ENCODE assay signal across 38 cellular contexts in the genomic region with DNA sequence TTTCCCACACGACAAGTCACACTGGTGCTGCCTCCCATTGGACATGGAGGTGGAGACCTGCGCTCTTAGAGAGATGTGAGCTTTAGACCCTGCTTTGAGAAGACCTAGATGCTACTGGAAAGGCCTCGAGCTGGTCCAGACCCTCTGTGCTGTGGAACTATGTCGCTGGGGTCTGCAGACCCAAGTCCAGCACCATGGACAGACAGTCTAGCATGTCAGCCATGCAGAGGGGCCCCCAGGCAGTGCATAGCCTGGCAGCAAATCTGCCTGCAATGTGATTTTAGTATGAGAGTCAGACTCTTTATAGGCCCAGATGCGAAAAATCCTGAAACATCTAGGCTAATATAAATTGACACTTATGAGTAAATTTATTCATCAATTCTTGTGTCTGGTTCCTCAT.
"Had no signal": no experiment of that assay in that cellular context is flagged by ENCODE, and none has a peak within 500 bp of the region (broad histone marks: within the 10 kb centered on the region; RNA-seq: fewer than 3 reads in every experiment).

No MANE protein-coding gene starts in this region.

- H3K27ac ChIP-seq: adrenal gland, ascending aorta, body of pancreas, brain microvascular endothelial cell, breast epithelium, cardiac muscle cell had no signal

- H3K27ac Mint-ChIP-seq: activated naive CD4-positive, alpha-beta T cell treated with anti-CD3 and anti-CD28 coated beads for 36 hours; activated naive CD4-positive, alpha-beta T cell treated with anti-CD3 and anti-CD28 coated beads, Interleukin-2, amount 10 ng/mL, durations not matched to agents 7 days and 5 days; activated naive CD4-positive, alpha-beta T cell treated with anti-CD3 and anti-CD28 coated beads, Interleukin-2, amount 50 U/mL, for 24 hours; activated naive CD4-positive, alpha-beta T cell treated with anti-CD3 and anti-CD28 coated beads, Interleukin-2, amount 50 U/mL, for 72 hours; activated naive CD8-positive, alpha-beta T cell; activated naive CD8-positive, alpha-beta T cell treated with anti-CD3 and anti-CD28 coated beads for 36 hours; activated naive CD8-positive, alpha-beta T cell treated with anti-CD3 and anti-CD28 coated beads, Interleukin-2, amount 10 ng/mL, durations not matched to agents 7 days and 5 days; activated naive CD8-positive, alpha-beta T cell treated with anti-CD3 and anti-CD28 coated beads, Interleukin-2, amount 50 U/mL, for 24 hours; activated T-cell treated with anti-CD3 and anti-CD28 coated beads, Interleukin-2, amount 50 U/mL, for 24 hours; activated T-cell treated with anti-CD3 and anti-CD28 coated beads, Interleukin-2, amount 50 U/mL, for 72 hours; activated T-helper 1 cell treated with anti-CD3 and anti-CD28 coated beads, Interleukin-12 subunit alpha, Interleukin-12 subunit beta, Interleukin-2, Interleukin-4 antibody, amounts not matched to agents 30 ng/mL and 10 ng/mL and 1 ng/mL, durations not matched to agents 14 hours and 24 hours and 36 hours; activated T-helper 17 cell treated with anti-CD3 and anti-CD28 coated beads, Interleukin-2, amount 50 U/mL, for 72 hours; activated T-helper 2 cell treated with anti-CD3 and anti-CD28 coated beads, Interferon-gamma antibody, Interleukin-2, Interleukin-4, amounts not matched to agents 10 μg/mL and 5 μg/mL and 100 μg/mL, durations not matched to agents 14 hours and 24 hours and 36 hours; brain had no signal

- H3K4me1 Mint-ChIP-seq: activated naive CD4-positive, alpha-beta T cell treated with anti-CD3 and anti-CD28 coated beads, Interleukin-2, amount 10 ng/mL, durations not matched to agents 7 days and 5 days; activated naive CD4-positive, alpha-beta T cell treated with anti-CD3 and anti-CD28 coated beads, Interleukin-2, amount 50 U/mL, for 24 hours; activated naive CD8-positive, alpha-beta T cell treated with anti-CD3 and anti-CD28 coated beads for 36 hours; activated naive CD8-positive, alpha-beta T cell treated with anti-CD3 and anti-CD28 coated beads, Interleukin-2, amount 10 ng/mL, durations not matched to agents 7 days and 5 days; activated naive CD8-positive, alpha-beta T cell treated with anti-CD3 and anti-CD28 coated beads, Interleukin-2, amount 50 U/mL, for 24 hours; activated T-helper 17 cell treated with anti-CD3 and anti-CD28 coated beads, Interleukin-2, amount 50 U/mL, for 72 hours; central memory CD8-positive, alpha-beta T cell had no signal

- H3K4me3 Mint-ChIP-seq: activated naive CD4-positive, alpha-beta T cell treated with anti-CD3 and anti-CD28 coated beads for 36 hours; activated naive CD4-positive, alpha-beta T cell treated with anti-CD3 and anti-CD28 coated beads, Interleukin-2, amount 10 ng/mL, durations not matched to agents 7 days and 5 days; activated naive CD4-positive, alpha-beta T cell treated with anti-CD3 and anti-CD28 coated beads, Interleukin-2, amount 50 U/mL, for 24 hours; activated naive CD8-positive, alpha-beta T cell; activated naive CD8-positive, alpha-beta T cell treated with anti-CD3 and anti-CD28 coated beads for 36 hours; activated naive CD8-positive, alpha-beta T cell treated with anti-CD3 and anti-CD28 coated beads, Interleukin-2, amount 10 ng/mL, durations not matched to agents 7 days and 5 days; activated naive CD8-positive, alpha-beta T cell treated with anti-CD3 and anti-CD28 coated beads, Interleukin-2, amount 50 U/mL, for 24 hours; activated T-cell treated with anti-CD3 and anti-CD28 coated beads, Interleukin-2, amount 50 U/mL, for 24 hours; activated T-cell treated with anti-CD3 and anti-CD28 coated beads, Interleukin-2, amount 50 U/mL, for 4 hours; activated T-cell treated with anti-CD3 and anti-CD28 coated beads, Interleukin-2, amount 50 U/mL, for 72 hours; activated T-helper 1 cell treated with anti-CD3 and anti-CD28 coated beads, Interleukin-12 subunit alpha, Interleukin-12 subunit beta, Interleukin-2, Interleukin-4 antibody, amounts not matched to agents 30 ng/mL and 10 ng/mL and 1 ng/mL, durations not matched to agents 14 hours and 24 hours and 36 hours; activated T-helper 17 cell treated with anti-CD3 and anti-CD28 coated beads, Interleukin-2, amount 50 U/mL, for 72 hours; brain; central memory CD8-positive, alpha-beta T cell had no signal

- H3K36me3 Mint-ChIP-seq: activated naive CD4-positive, alpha-beta T cell treated with anti-CD3 and anti-CD28 coated beads, Interleukin-2, amount 10 ng/mL, durations not matched to agents 7 days and 5 days; activated naive CD4-positive, alpha-beta T cell treated with anti-CD3 and anti-CD28 coated beads, Interleukin-2, amount 50 U/mL, for 24 hours; activated naive CD4-positive, alpha-beta T cell treated with anti-CD3 and anti-CD28 coated beads, Interleukin-2, amount 50 U/mL, for 72 hours; activated naive CD8-positive, alpha-beta T cell; activated naive CD8-positive, alpha-beta T cell treated with anti-CD3 and anti-CD28 coated beads for 36 hours; activated naive CD8-positive, alpha-beta T cell treated with anti-CD3 and anti-CD28 coated beads, Interleukin-2, amount 10 ng/mL, durations not matched to agents 7 days and 5 days; brain had no signal

- H3K9me3 Mint-ChIP-seq: activated naive CD4-positive, alpha-beta T cell treated with anti-CD3 and anti-CD28 coated beads for 36 hours; activated naive CD4-positive, alpha-beta T cell treated with anti-CD3 and anti-CD28 coated beads, Interleukin-2, amount 10 ng/mL, durations not matched to agents 7 days and 5 days; activated naive CD4-positive, alpha-beta T cell treated with anti-CD3 and anti-CD28 coated beads, Interleukin-2, amount 50 U/mL, for 24 hours; activated naive CD4-positive, alpha-beta T cell treated with anti-CD3 and anti-CD28 coated beads, Interleukin-2, amount 50 U/mL, for 72 hours; activated naive CD8-positive, alpha-beta T cell treated with anti-CD3 and anti-CD28 coated beads for 36 hours; activated naive CD8-positive, alpha-beta T cell treated with anti-CD3 and anti-CD28 coated beads, Interleukin-2, amount 10 ng/mL, durations not matched to agents 7 days and 5 days; activated naive CD8-positive, alpha-beta T cell treated with anti-CD3 and anti-CD28 coated beads, Interleukin-2, amount 50 U/mL, for 24 hours; activated T-cell treated with anti-CD3 and anti-CD28 coated beads, Interleukin-2, amount 50 U/mL, for 24 hours; activated T-cell treated with anti-CD3 and anti-CD28 coated beads, Interleukin-2, amount 50 U/mL, for 4 hours; activated T-cell treated with anti-CD3 and anti-CD28 coated beads, Interleukin-2, amount 50 U/mL, for 72 hours; activated T-helper 1 cell treated with anti-CD3 and anti-CD28 coated beads, Interleukin-12 subunit alpha, Interleukin-12 subunit beta, Interleukin-2, Interleukin-4 antibody, amounts not matched to agents 30 ng/mL and 10 ng/mL and 1 ng/mL, durations not matched to agents 14 hours and 24 hours and 36 hours; activated T-helper 17 cell treated with anti-CD3 and anti-CD28 coated beads, Interleukin-2, amount 50 U/mL, for 72 hours; activated T-helper 2 cell treated with anti-CD3 and anti-CD28 coated beads, Interferon-gamma antibody, Interleukin-2, Interleukin-4, amounts not matched to agents 10 μg/mL and 5 μg/mL and 100 μg/mL, durations not matched to agents 14 hours and 24 hours and 36 hours; brain; central memory CD8-positive, alpha-beta T cell had no signal

- H3K27me3 Mint-ChIP-seq: activated naive CD4-positive, alpha-beta T cell treated with anti-CD3 and anti-CD28 coated beads, Interleukin-2, amount 10 ng/mL, durations not matched to agents 7 days and 5 days; activated naive CD8-positive, alpha-beta T cell treated with anti-CD3 and anti-CD28 coated beads, Interleukin-2, amount 10 ng/mL, durations not matched to agents 7 days and 5 days; activated naive CD8-positive, alpha-beta T cell treated with anti-CD3 and anti-CD28 coated beads, Interleukin-2, amount 50 U/mL, for 24 hours; brain had no signal

- H3K27me3 ChIP-seq: ascending aorta, brain microvascular endothelial cell, cardiac muscle cell had no signal

- ATAC-seq: activated naive CD4-positive, alpha-beta T cell treated with anti-CD3 and anti-CD28 coated beads, Interleukin-2, amount 50 U/mL, for 72 hours; activated naive CD8-positive, alpha-beta T cell treated with anti-CD3 and anti-CD28 coated beads, Interleukin-2, amount 50 U/mL, for 24 hours; activated T-cell treated with anti-CD3 and anti-CD28 coated beads, Interleukin-2, amount 50 U/mL, for 4 hours; activated T-cell treated with anti-CD3 and anti-CD28 coated beads, Interleukin-2, amount 50 U/mL, for 72 hours; activated T-helper 17 cell treated with anti-CD3 and anti-CD28 coated beads, Interleukin-2, amount 50 U/mL, for 72 hours; body of pancreas had no signal

- H3K4me3 ChIP-seq: adrenal gland, ascending aorta, body of pancreas, breast epithelium, cardiac muscle cell had no signal

- H3K36me3 ChIP-seq: adrenal gland, ascending aorta, brain microvascular endothelial cell, breast epithelium, cardiac muscle cell had no signal

- DNase-seq: activated effector memory CD4-positive, alpha-beta T cell treated with anti-CD3 and anti-CD28 coated beads, Interleukin-2, amount 50 U/mL, for 16 hours; activated effector memory CD4-positive, alpha-beta T cell treated with Interleukin-2 at 50 U/mL for 16 hours; activated gamma-delta T cell; activated gamma-delta T cell treated with Interleukin-2 at 50 U/mL for 16 hours; activated naive CD4-positive, alpha-beta T cell; activated naive CD4-positive, alpha-beta T cell treated with anti-CD3 and anti-CD28 coated beads for 36 hours; activated naive CD4-positive, alpha-beta T cell treated with anti-CD3 and anti-CD28 coated beads, Interleukin-2, amount 10 ng/mL, durations not matched to agents 7 days and 5 days; activated naive CD4-positive, alpha-beta T cell treated with anti-CD3 and anti-CD28 coated beads, Interleukin-2, amount 50 U/mL, for 16 hours; activated naive CD4-positive, alpha-beta T cell treated with Interleukin-2 at 50 U/mL for 16 hours; activated naive CD8-positive, alpha-beta T cell treated with anti-CD3 and anti-CD28 coated beads for 36 hours; activated naive CD8-positive, alpha-beta T cell treated with anti-CD3 and anti-CD28 coated beads, Interleukin-2, amount 10 ng/mL, durations not matched to agents 7 days and 5 days; activated naive CD8-positive, alpha-beta T cell treated with anti-CD3 and anti-CD28 coated beads, Interleukin-2, amount 50 U/mL, for 24 hours; activated T-cell treated with anti-CD3 and anti-CD28 coated beads, Interleukin-2, amount 50 U/mL, for 1 hour; activated T-cell treated with anti-CD3 and anti-CD28 coated beads, Interleukin-2, amount 50 U/mL, for 24 hours; activated T-cell treated with anti-CD3 and anti-CD28 coated beads, Interleukin-2, amount 50 U/mL, for 4 hours; activated T-cell treated with anti-CD3 and anti-CD28 coated beads, Interleukin-2, amount 50 U/mL, for 48 hours; activated T-cell treated with anti-CD3 and anti-CD28 coated beads, Interleukin-2, amount 50 U/mL, for 72 hours; adrenal gland; amniotic stem cell; amygdala; anterior cingulate cortex; aorta; body of pancreas; brain microvascular endothelial cell; caudate nucleus; central memory CD4-positive, alpha-beta T cell; cerebellar nuclear complex had no signal

- H3K4me1 ChIP-seq: adrenal gland, ascending aorta, body of pancreas, breast epithelium had no signal

- H3K9me3 ChIP-seq: adrenal gland, ascending aorta, body of pancreas, breast epithelium had no signal
